In the genomic region with DNA sequence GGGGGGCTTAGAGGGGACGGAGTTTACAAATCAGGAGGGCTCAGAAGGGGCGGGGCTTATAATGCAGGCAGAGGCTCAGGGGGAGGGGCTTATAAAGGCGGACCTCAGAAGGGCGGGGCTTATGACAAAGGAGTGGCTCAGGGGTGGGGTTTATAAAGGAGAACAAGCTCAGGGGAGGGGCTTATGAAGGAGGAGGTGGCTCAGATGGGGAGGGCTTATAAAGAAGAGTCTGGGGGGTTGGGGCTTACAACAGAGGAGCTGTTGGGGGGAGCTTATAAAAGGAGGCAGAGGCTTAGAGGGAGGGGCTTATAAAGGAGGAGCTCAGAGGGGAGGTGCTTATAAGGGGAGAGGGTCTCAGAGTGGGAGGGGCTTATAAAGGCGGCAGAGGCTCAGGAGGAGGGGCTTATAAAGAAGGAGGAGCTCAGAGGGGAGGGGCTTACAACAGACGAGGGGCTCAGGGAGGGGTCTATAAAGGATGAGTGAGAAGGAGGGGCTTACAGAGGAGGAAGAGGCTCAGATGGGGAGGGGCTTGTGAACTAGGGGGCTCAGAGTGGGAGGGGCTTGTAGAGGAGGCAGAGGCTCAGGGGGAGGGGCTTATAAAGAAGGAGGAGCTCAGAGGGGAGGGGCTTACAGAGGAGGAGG, we compare ENCODE assay signal across 9 cellular contexts. TPM values are rescaled to one million over a fixed set of nuclear protein-coding genes. Genes with fewer than 3 reads are reported as not detected.
DNase-seq lines count a peak whose midpoint lies in the region; FAIRE-seq and TF ChIP-seq lines count a peak whose summit lies in the region.
"Had no signal": no experiment of that assay in that cellular context is flagged by ENCODE, and none has a peak within 500 bp of the region (broad histone marks: within the 10 kb centered on the region; RNA-seq: fewer than 3 reads in every experiment).

No MANE protein-coding gene starts in this region.

- no peaks in the 10 kb centered on the region for H3K9me3 ChIP-seq in right atrium auricular region
- H3K9me3 ChIP-seq: thyroid gland had no signal

- TF ChIP-seq CTCF in right atrium auricular region (IDR thresholded peaks at IDR 0.05): no peak

- no peaks in the 10 kb centered on the region for H3K4me1 ChIP-seq in right atrium auricular region
- H3K4me1 ChIP-seq: thyroid gland had no signal

- H3K36me3 ChIP-seq in right atrium auricular region: no peaks in the 10 kb centered on the region
- H3K36me3 ChIP-seq: thyroid gland had no signal

- peaks cover 0 to 10% of the 10 kb centered on the region in 2 donors for H3K27me3 ChIP-seq in right atrium auricular region
- H3K27me3 ChIP-seq: thyroid gland had no signal

- FAIRE-seq in GM18507 (lab: Jason Lieb, UNC): no peak

- DNase-seq in GM18507 (ENCODE audit: extremely low spot score, insufficient read length, low read depth): peak; percentile 35
- peak; percentile 61 for DNase-seq in SKM-1 (lab: John Stamatoyannopoulos, UW; ENCODE audit: unreplicated experiment)
- peak; percentile 72 for DNase-seq in iPS-NIHi7 (ENCODE audit: extremely low spot score)
- no peak for DNase-seq in GM19240 (ENCODE audit: insufficient read length, low spot score)
- no peak for DNase-seq in right atrium auricular region (ENCODE audit: low spot score)
- no peak for DNase-seq in NCI-H774 (lab: John Stamatoyannopoulos, UW)
- DNase-seq: thyroid gland had no signal

- no peak overlapping the region for H3K4me3 ChIP-seq in right atrium auricular region
- H3K4me3 ChIP-seq: thyroid gland had no signal

- H3K27ac ChIP-seq in right atrium auricular region: no peak overlapping the region
- H3K27ac ChIP-seq: thyroid gland had no signal

RNA-seq across cellular contexts. Expression of gene SMIM24, which starts 1.0 kb away (rescaled TPM):
- total RNA-seq in right atrium auricular region: not detected
- total RNA-seq: glomerular endothelial cell, HT1080, thyroid gland had no signal

RNA-seq across cellular contexts. Expression of gene SMIM44, which starts 3.9 kb away (rescaled TPM):
- not detected for total RNA-seq in right atrium auricular region
- total RNA-seq: glomerular endothelial cell, HT1080, thyroid gland had no signal

RNA-seq across cellular contexts. Expression of gene DOHH, which starts 21.2 kb away (rescaled TPM):
- total RNA-seq in right atrium auricular region: 10 to 100 TPM; 14.1 to 18.4 TPM

RNA-seq across cellular contexts. Expression of gene FZR1, which starts 26.8 kb away (rescaled TPM):
- 10 to 100 TPM; 20.6 to 21.7 TPM for total RNA-seq in right atrium auricular region

RNA-seq across cellular contexts. Expression of gene TEKTIP1, which starts 59.7 kb away (rescaled TPM):
- total RNA-seq in right atrium auricular region: not detected
- total RNA-seq: glomerular endothelial cell, HT1080 had no signal

Comparison
In these comparisons a context has a peak if more than half of its experiments do, and no peak if none do; other contexts are left out.
1. DNase-seq: peak in GM18507 (single experiment), SKM-1 (single experiment) and iPS-NIHi7 (single experiment); none in GM19240 (single experiment), right atrium auricular region (single experiment) and NCI-H774 (single experiment).